Comparison of ENCODE assay signal across 1 cellular context in genomic region chr4:122831515-122832196, GRCh38.
TF ChIP-seq lines count a peak whose summit lies in the region.

No MANE protein-coding gene starts in this region.

TF ChIP-seq in SK-N-SH, 30 proteins besides CTCF, POLR2A, EP300 and RAD21 (continued from another document):
- TF ChIP-seq, protein P1, sequence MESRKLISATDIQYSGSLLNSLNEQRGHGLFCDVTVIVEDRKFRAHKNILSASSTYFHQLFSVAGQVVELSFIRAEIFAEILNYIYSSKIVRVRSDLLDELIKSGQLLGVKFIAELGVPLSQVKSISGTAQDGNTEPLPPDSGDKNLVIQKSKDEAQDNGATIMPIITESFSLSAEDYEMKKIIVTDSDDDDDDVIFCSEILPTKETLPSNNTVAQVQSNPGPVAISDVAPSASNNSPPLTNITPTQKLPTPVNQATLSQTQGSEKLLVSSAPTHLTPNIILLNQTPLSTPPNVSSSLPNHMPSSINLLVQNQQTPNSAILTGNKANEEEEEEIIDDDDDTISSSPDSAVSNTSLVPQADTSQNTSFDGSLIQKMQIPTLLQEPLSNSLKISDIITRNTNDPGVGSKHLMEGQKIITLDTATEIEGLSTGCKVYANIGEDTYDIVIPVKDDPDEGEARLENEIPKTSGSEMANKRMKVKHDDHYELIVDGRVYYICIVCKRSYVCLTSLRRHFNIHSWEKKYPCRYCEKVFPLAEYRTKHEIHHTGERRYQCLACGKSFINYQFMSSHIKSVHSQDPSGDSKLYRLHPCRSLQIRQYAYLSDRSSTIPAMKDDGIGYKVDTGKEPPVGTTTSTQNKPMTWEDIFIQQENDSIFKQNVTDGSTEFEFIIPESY (IDR thresholded peaks at IDR 0.05; ENCODE audit: borderline replicate concordance, low read depth) = no peak
- TF ChIP-seq FOXM1 (IDR thresholded peaks at IDR 0.05; ENCODE audit: low read depth) = no peak
